Comparison of ENCODE assay signal across 10 cellular contexts in genomic region chrX:10482262-10482661, GRCh38.
A peak's percentile ranks its signal among the peaks of the same experiment; 100 is the strongest.
DNase-seq lines count a peak whose midpoint lies in the region; ATAC-seq and TF ChIP-seq lines count a peak whose summit lies in the region.
"Had no signal": no experiment of that assay in that cellular context is flagged by ENCODE, and none has a peak within 500 bp of the region (broad histone marks: within the 10 kb centered on the region; RNA-seq: fewer than 3 reads in every experiment).

No MANE protein-coding gene starts in this region.

- TF ChIP-seq CTCF in left ventricle myocardium inferior (IDR thresholded peaks at IDR 0.05; ENCODE audit: borderline replicate concordance) = no peak
- no peak for TF ChIP-seq CTCF in ovary (IDR thresholded peaks at IDR 0.05)

- 69 to 83% (median 77%) methylated on average over 9 of the region's 9 CpGs for WGBS in ovary, 3 donors

- H3K27me3 ChIP-seq in left ventricle myocardium inferior (ENCODE audit: low read depth) (no peaks in the 10 kb centered on the region), ovary (no peaks in the 10 kb centered on the region)

- H3K36me3 ChIP-seq in left ventricle myocardium inferior (no peaks in the 10 kb centered on the region), ovary (no peaks in the 10 kb centered on the region)

- peak overlapping the region; percentile 86 for H3K27ac ChIP-seq in left ventricle myocardium inferior (replicated peaks)
- H3K27ac ChIP-seq in ovary = no peak overlapping the region

- intact Hi-C loops in left ventricle myocardium inferior (cut with micrococcal nuclease) (no loop called here), ovary (cut with DNase I) (no loop called here)

- H3K9me3 Mint-ChIP-seq in stimulated activated effector memory CD8-positive, alpha-beta T cell treated with anti-CD3 and anti-CD28 coated beads, Interleukin-12 subunit alpha, Interleukin-12 subunit beta, amount 100 ng/mL, for 72 hours = peaks cover 6% of the 10 kb centered on the region
- peaks cover 3% of the 10 kb centered on the region for H3K9me3 Mint-ChIP-seq in activated T-helper 17 cell treated with anti-CD3 and anti-CD28 coated beads, Interleukin-2, amount 50 U/mL, for 72 hours
- H3K9me3 Mint-ChIP-seq: activated CD8-positive, alpha-beta T cell treated with anti-CD3 and anti-CD28 coated beads for 36 hours had no signal

- no peak overlapping the region for H3K4me3 Mint-ChIP-seq in stimulated activated effector memory CD8-positive, alpha-beta T cell treated with anti-CD3 and anti-CD28 coated beads, Interleukin-12 subunit alpha, Interleukin-12 subunit beta, amount 100 ng/mL, for 72 hours
- no peak overlapping the region for H3K4me3 Mint-ChIP-seq in activated T-helper 17 cell treated with anti-CD3 and anti-CD28 coated beads, Interleukin-2, amount 50 U/mL, for 72 hours
- H3K4me3 Mint-ChIP-seq: activated CD8-positive, alpha-beta T cell treated with anti-CD3 and anti-CD28 coated beads for 36 hours had no signal

- TF ChIP-seq EP300 in ovary (IDR thresholded peaks at IDR 0.05) = no peak

- H3K36me3 Mint-ChIP-seq in stimulated activated effector memory CD8-positive, alpha-beta T cell treated with anti-CD3 and anti-CD28 coated beads, Interleukin-12 subunit alpha, Interleukin-12 subunit beta, amount 100 ng/mL, for 72 hours = no peaks in the 10 kb centered on the region
- H3K36me3 Mint-ChIP-seq in activated T-helper 17 cell treated with anti-CD3 and anti-CD28 coated beads, Interleukin-2, amount 50 U/mL, for 72 hours (ENCODE audit: low read depth) = no peaks in the 10 kb centered on the region

- H3K4me1 ChIP-seq in left ventricle myocardium inferior (peaks cover 36% of the 10 kb centered on the region), ovary (ENCODE audit: insufficient read depth) (peaks cover 2% of the 10 kb centered on the region)
- H3K4me1 ChIP-seq: Caco-2 had no signal

- peak; percentile 37 for DNase-seq in left ventricle myocardium inferior
- no peak for DNase-seq in stimulated activated effector memory CD8-positive, alpha-beta T cell treated with anti-CD3 and anti-CD28 coated beads, Interleukin-12 subunit alpha, Interleukin-12 subunit beta, amount 100 ng/mL, for 72 hours (ENCODE audit: low spot score in 2 of 2)
- DNase-seq in COLO829 (ENCODE audit: low spot score) = no peak
- no peak for DNase-seq in ovary
- DNase-seq: activated CD8-positive, alpha-beta T cell treated with anti-CD3 and anti-CD28 coated beads for 36 hours; Caco-2 had no signal

- no peaks in the 10 kb centered on the region for H3K4me1 Mint-ChIP-seq in stimulated activated effector memory CD8-positive, alpha-beta T cell treated with anti-CD3 and anti-CD28 coated beads, Interleukin-12 subunit alpha, Interleukin-12 subunit beta, amount 100 ng/mL, for 72 hours
- no peaks in the 10 kb centered on the region for H3K4me1 Mint-ChIP-seq in activated T-helper 17 cell treated with anti-CD3 and anti-CD28 coated beads, Interleukin-2, amount 50 U/mL, for 72 hours

- no peak for TF ChIP-seq POLR2A in ovary (IDR thresholded peaks at IDR 0.05)

- H3K9me3 ChIP-seq in left ventricle myocardium inferior (replicated peaks) (no peaks in the 10 kb centered on the region), ovary (no peaks in the 10 kb centered on the region)
- H3K9me3 ChIP-seq: Caco-2 had no signal

- no peak overlapping the region for H3K27ac Mint-ChIP-seq in stimulated activated effector memory CD8-positive, alpha-beta T cell treated with anti-CD3 and anti-CD28 coated beads, Interleukin-12 subunit alpha, Interleukin-12 subunit beta, amount 100 ng/mL, for 72 hours
- no peak overlapping the region for H3K27ac Mint-ChIP-seq in activated T-helper 17 cell treated with anti-CD3 and anti-CD28 coated beads, Interleukin-2, amount 50 U/mL, for 72 hours
- H3K27ac Mint-ChIP-seq: activated CD8-positive, alpha-beta T cell treated with anti-CD3 and anti-CD28 coated beads for 36 hours had no signal

- peak; percentile 94 for ATAC-seq in GM18502 (IDR thresholded peaks at IDR 0.05; ENCODE audit: poor library complexity, unreplicated experiment)
- ATAC-seq in GM21526 (IDR thresholded peaks at IDR 0.05; ENCODE audit: low FRiP score, unreplicated experiment) = peak; percentile 85
- ATAC-seq in HG03442 (IDR thresholded peaks at IDR 0.05; ENCODE audit: unreplicated experiment) = peak; percentile 93
- no peak for ATAC-seq in stimulated activated effector memory CD8-positive, alpha-beta T cell treated with anti-CD3 and anti-CD28 coated beads, Interleukin-12 subunit alpha, Interleukin-12 subunit beta, amount 100 ng/mL, for 72 hours
- ATAC-seq in activated T-helper 17 cell treated with anti-CD3 and anti-CD28 coated beads, Interleukin-2, amount 50 U/mL, for 72 hours (replicated peaks) = no peak
- ATAC-seq: activated CD8-positive, alpha-beta T cell treated with anti-CD3 and anti-CD28 coated beads for 36 hours had no signal

- peak overlapping the region; percentile 26 for H3K4me3 ChIP-seq in left ventricle myocardium inferior
- H3K4me3 ChIP-seq in ovary = no peak overlapping the region

- H3K27me3 Mint-ChIP-seq in activated T-helper 17 cell treated with anti-CD3 and anti-CD28 coated beads, Interleukin-2, amount 50 U/mL, for 72 hours = no peaks in the 10 kb centered on the region
- H3K27me3 Mint-ChIP-seq: activated CD8-positive, alpha-beta T cell treated with anti-CD3 and anti-CD28 coated beads for 36 hours had no signal

Comparison
In these comparisons a context has a peak if more than half of its experiments do, and no peak if none do; other contexts are left out.
1. ATAC-seq: peak in GM18502 (single experiment), GM21526 (single experiment) and HG03442 (single experiment); none in stimulated activated effector memory CD8-positive, alpha-beta T cell treated with anti-CD3 and anti-CD28 coated beads, Interleukin-12 subunit alpha, Interleukin-12 subunit beta, amount 100 ng/mL, for 72 hours (single experiment) and activated T-helper 17 cell treated with anti-CD3 and anti-CD28 coated beads, Interleukin-2, amount 50 U/mL, for 72 hours (single experiment).